ENCODE assay signal across 22 cellular contexts in genomic region chr5:172637740-172638139, GRCh38. TPM values are rescaled to one million over a fixed set of nuclear protein-coding genes. Genes with fewer than 3 reads are reported as not detected.
A peak's percentile ranks its signal among the peaks of the same experiment; 100 is the strongest.
DNase-seq lines count a peak whose midpoint lies in the region; ATAC-seq and TF ChIP-seq lines count a peak whose summit lies in the region.
"Had no signal": no experiment of that assay in that cellular context is flagged by ENCODE, and none has a peak within 500 bp of the region (broad histone marks: within the 10 kb centered on the region; RNA-seq: fewer than 3 reads in every experiment).

No MANE protein-coding gene starts in this region.

- no peak overlapping the region for H3K9ac ChIP-seq in neural progenitor cell
- H3K9ac ChIP-seq: GM23248 had no signal

- no peak overlapping the region for H3K27ac Mint-ChIP-seq in MCF 10A (ENCODE audit: low read depth, unreplicated experiment)
- peak overlapping the region; percentile 72 for H3K27ac Mint-ChIP-seq in neural progenitor cell
- no peak overlapping the region for H3K27ac Mint-ChIP-seq in stimulated activated effector memory CD8-positive, alpha-beta T cell treated with anti-CD3 and anti-CD28 coated beads, Interleukin-12 subunit alpha, Interleukin-12 subunit beta, amount 100 ng/mL, for 72 hours
- H3K27ac Mint-ChIP-seq in naive thymus-derived CD4-positive, alpha-beta T cell: no peak overlapping the region
- H3K27ac Mint-ChIP-seq: activated CD8-positive, alpha-beta T cell treated with anti-CD3 and anti-CD28 coated beads for 36 hours; activated naive CD4-positive, alpha-beta T cell treated with anti-CD3 and anti-CD28 coated beads, Interleukin-2, amount 50 U/mL, for 72 hours; activated T-helper 2 cell treated with anti-CD3 and anti-CD28 coated beads, Interferon-gamma antibody, Interleukin-2, Interleukin-4, amounts not matched to agents 10 μg/mL and 5 μg/mL and 100 μg/mL, durations not matched to agents 14 hours and 24 hours and 36 hours; CD8-positive, alpha-beta T cell; memory B cell; T-helper 17 cell had no signal

- peaks cover 11% of the 10 kb centered on the region for H3F3A ChIP-seq in neural progenitor cell (ENCODE audit: low read depth)

- H3K4me3 ChIP-seq in breast epithelium (no peak overlapping the region), esophagus squamous epithelium (no peak overlapping the region), neural progenitor cell (no peak overlapping the region)
- H3K4me3 ChIP-seq in naive thymus-derived CD4-positive, alpha-beta T cell (ENCODE audit: low read length): no peak overlapping the region
- H3K4me3 ChIP-seq: GM23248 had no signal

- H3K27me3 ChIP-seq in breast epithelium: no peaks in the 10 kb centered on the region
- peaks cover 0 to 13% (median 0%) of the 10 kb centered on the region in 4 donors for H3K27me3 ChIP-seq in esophagus squamous epithelium
- peaks cover 33% of the 10 kb centered on the region for H3K27me3 ChIP-seq in neural progenitor cell
- H3K27me3 ChIP-seq in naive thymus-derived CD4-positive, alpha-beta T cell (ENCODE audit: control insufficient read depth in 2 of 2, insufficient read depth in 2 of 2, low read length in 2 of 2): no peaks in the 10 kb centered on the region

- H2AFZ ChIP-seq in neural progenitor cell (replicated peaks): no peak overlapping the region
- H2AFZ ChIP-seq: GM23248 had no signal

- no peaks in the 10 kb centered on the region for H3K79me2 ChIP-seq in neural progenitor cell (ENCODE audit: low read depth)

- BruUV-seq in MCF 10A (replicated peaks; lab: Mats Ljungman, UMichigan): TSS peak; percentile 32

- H3K4me3 Mint-ChIP-seq in MCF 10A (ENCODE audit: unreplicated experiment): no peak overlapping the region
- no peak overlapping the region for H3K4me3 Mint-ChIP-seq in neural progenitor cell
- no peak overlapping the region for H3K4me3 Mint-ChIP-seq in stimulated activated effector memory CD8-positive, alpha-beta T cell treated with anti-CD3 and anti-CD28 coated beads, Interleukin-12 subunit alpha, Interleukin-12 subunit beta, amount 100 ng/mL, for 72 hours
- H3K4me3 Mint-ChIP-seq in naive thymus-derived CD4-positive, alpha-beta T cell: no peak overlapping the region
- H3K4me3 Mint-ChIP-seq: activated CD8-positive, alpha-beta T cell treated with anti-CD3 and anti-CD28 coated beads for 36 hours; CD8-positive, alpha-beta T cell; memory B cell; naive B cell; T-helper 17 cell had no signal

- H3K9me3 Mint-ChIP-seq in MCF 10A (ENCODE audit: unreplicated experiment) (no peaks in the 10 kb centered on the region), neural progenitor cell (no peaks in the 10 kb centered on the region)
- no peaks in the 10 kb centered on the region for H3K9me3 Mint-ChIP-seq in stimulated activated effector memory CD8-positive, alpha-beta T cell treated with anti-CD3 and anti-CD28 coated beads, Interleukin-12 subunit alpha, Interleukin-12 subunit beta, amount 100 ng/mL, for 72 hours
- no peaks in the 10 kb centered on the region for H3K9me3 Mint-ChIP-seq in naive thymus-derived CD4-positive, alpha-beta T cell
- H3K9me3 Mint-ChIP-seq: activated CD8-positive, alpha-beta T cell treated with anti-CD3 and anti-CD28 coated beads for 36 hours; activated naive CD4-positive, alpha-beta T cell treated with anti-CD3 and anti-CD28 coated beads, Interleukin-2, amount 50 U/mL, for 72 hours; activated T-helper 2 cell treated with anti-CD3 and anti-CD28 coated beads, Interferon-gamma antibody, Interleukin-2, Interleukin-4, amounts not matched to agents 10 μg/mL and 5 μg/mL and 100 μg/mL, durations not matched to agents 14 hours and 24 hours and 36 hours; CD8-positive, alpha-beta T cell; memory B cell had no signal

- CTCF ChIA-PET in MCF 10A (lab: Yijun Ruan, JAX): interaction anchor here (0.6 to 2.9 kb wide), 14 partner anchors 15 to 1050 kb away, joined by 3 to 16 read pairs (median 4); no protein-coding TSS in a partner anchor
- CTCF ChIA-PET in naive thymus-derived CD4-positive, alpha-beta T cell (lab: Charles Lee): no interaction called here

- peaks cover 0 to 5% of the 10 kb centered on the region in 2 donors for H3K4me1 ChIP-seq in breast epithelium
- peaks cover 6 to 55% (median 25%) of the 10 kb centered on the region in 3 donors for H3K4me1 ChIP-seq in esophagus squamous epithelium
- peaks cover 4% of the 10 kb centered on the region for H3K4me1 ChIP-seq in neural progenitor cell
- H3K4me1 ChIP-seq in naive thymus-derived CD4-positive, alpha-beta T cell (ENCODE audit: control insufficient read depth in 2 of 2, insufficient read depth in 2 of 2, low read length in 2 of 2): no peaks in the 10 kb centered on the region

- POLR2A ChIA-PET in MCF 10A (lab: Yijun Ruan, JAX): interaction anchor here (0.6 to 2.5 kb wide), 13 partner anchors 22 to 188 kb away, joined by 3 to 12 read pairs (median 4); no protein-coding TSS in a partner anchor
- POLR2A ChIA-PET in naive thymus-derived CD4-positive, alpha-beta T cell (lab: Charles Lee): no interaction called here

- TF ChIP-seq CTCF in MCF 10A (IDR thresholded peaks at IDR 0.05; ENCODE audit: unreplicated experiment) (no peak), breast epithelium (IDR thresholded peaks at IDR 0.05) (no peak), esophagus squamous epithelium (IDR thresholded peaks at IDR 0.05) (no peak), neural progenitor cell (IDR thresholded peaks at IDR 0.05) (no peak)

- no peak overlapping the region for H3K27ac ChIP-seq in breast epithelium
- H3K27ac ChIP-seq in esophagus squamous epithelium: peak overlapping the region in 3 of 4 donors; percentile 20 to 70 (median 66)
- H3K27ac ChIP-seq in neural progenitor cell: no peak overlapping the region
- H3K27ac ChIP-seq in naive thymus-derived CD4-positive, alpha-beta T cell (ENCODE audit: low read depth, low read length): no peak overlapping the region
- H3K27ac ChIP-seq: GM23248 had no signal

- H3K9me3 ChIP-seq in breast epithelium: no peaks in the 10 kb centered on the region
- no peaks in the 10 kb centered on the region for H3K9me3 ChIP-seq in esophagus squamous epithelium
- no peaks in the 10 kb centered on the region for H3K9me3 ChIP-seq in neural progenitor cell (ENCODE audit: low read depth)
- no peaks in the 10 kb centered on the region for H3K9me3 ChIP-seq in naive thymus-derived CD4-positive, alpha-beta T cell (ENCODE audit: control insufficient read depth in 2 of 3, low read length in 3 of 3)

- TF ChIP-seq POLR2A in breast epithelium (IDR thresholded peaks at IDR 0.05) (no peak), esophagus squamous epithelium (IDR thresholded peaks at IDR 0.05) (no peak)

- H3K36me3 ChIP-seq in breast epithelium: no peaks in the 10 kb centered on the region
- H3K36me3 ChIP-seq in esophagus squamous epithelium: no peaks in the 10 kb centered on the region
- no peaks in the 10 kb centered on the region for H3K36me3 ChIP-seq in neural progenitor cell
- no peaks in the 10 kb centered on the region for H3K36me3 ChIP-seq in naive thymus-derived CD4-positive, alpha-beta T cell (ENCODE audit: control insufficient read depth in 2 of 3, insufficient read depth in 3 of 3, low read length in 3 of 3)

- intact Hi-C loops in MCF 10A (cut with micrococcal nuclease): loop anchor here (1.0 kb wide), 1 partner anchor 158 kb away; no protein-coding TSS in a partner anchor
- intact Hi-C loops in breast epithelium (cut with DNase I; ENCODE audit: low total_unique reads): no loop called here
- intact Hi-C loops in esophagus squamous epithelium (cut with DNase I): no loop called here
- intact Hi-C loops in naive thymus-derived CD4-positive, alpha-beta T cell (cut with micrococcal nuclease): no loop called here

- DNase-seq in MCF 10A (ENCODE audit: unreplicated experiment) (no peak), breast epithelium (ENCODE audit: low spot score in 2 of 2) (no peak), esophagus squamous epithelium (lab: John Stamatoyannopoulos, UW) (no peak), neural progenitor cell (ENCODE audit: low spot score) (no peak), mucosa of gallbladder (ENCODE audit: low spot score) (no peak)
- no peak for DNase-seq in stimulated activated effector memory CD8-positive, alpha-beta T cell treated with anti-CD3 and anti-CD28 coated beads, Interleukin-12 subunit alpha, Interleukin-12 subunit beta, amount 100 ng/mL, for 72 hours (ENCODE audit: low spot score in 2 of 2)
- no peak for DNase-seq in naive thymus-derived CD4-positive, alpha-beta T cell
- DNase-seq: activated CD8-positive, alpha-beta T cell treated with anti-CD3 and anti-CD28 coated beads for 36 hours; CD8-positive, alpha-beta T cell; effector CD8-positive, alpha-beta T cell; GM23248; hippocampal formation; Kasumi-1; naive B cell; NCI-H748 treated with DMSO at 0.1 percent for 48 hours; retina; stimulated activated naive CD4-positive, alpha-beta T cell; T-helper 17 cell had no signal

- H3K4me2 ChIP-seq in neural progenitor cell: no peak overlapping the region

- H3K4me1 Mint-ChIP-seq in MCF 10A (ENCODE audit: insufficient read depth, unreplicated experiment) (peaks cover 35% of the 10 kb centered on the region), neural progenitor cell (peaks cover 14% of the 10 kb centered on the region)
- peaks cover 6% of the 10 kb centered on the region for H3K4me1 Mint-ChIP-seq in stimulated activated effector memory CD8-positive, alpha-beta T cell treated with anti-CD3 and anti-CD28 coated beads, Interleukin-12 subunit alpha, Interleukin-12 subunit beta, amount 100 ng/mL, for 72 hours
- peaks cover 5 to 10% (median 6%) of the 10 kb centered on the region in 7 donors for H3K4me1 Mint-ChIP-seq in naive thymus-derived CD4-positive, alpha-beta T cell

- H4K20me1 ChIP-seq in neural progenitor cell (ENCODE audit: low read depth): peaks cover 10% of the 10 kb centered on the region

- ATAC-seq in stimulated activated effector memory CD8-positive, alpha-beta T cell treated with anti-CD3 and anti-CD28 coated beads, Interleukin-12 subunit alpha, Interleukin-12 subunit beta, amount 100 ng/mL, for 72 hours: no peak
- ATAC-seq in naive thymus-derived CD4-positive, alpha-beta T cell: no peak
- ATAC-seq: activated CD4-positive, CD25-positive, alpha-beta regulatory T cell treated with anti-CD3 and anti-CD28 coated beads, Interleukin-2, amount 50 U/mL, for 24 hours; activated CD8-positive, alpha-beta T cell treated with anti-CD3 and anti-CD28 coated beads for 36 hours; activated naive CD4-positive, alpha-beta T cell treated with anti-CD3 and anti-CD28 coated beads, Interleukin-2, amount 50 U/mL, for 72 hours; CD8-positive, alpha-beta T cell; T-helper 17 cell had no signal

- H3K36me3 Mint-ChIP-seq in MCF 10A (ENCODE audit: insufficient read depth, unreplicated experiment) (no peaks in the 10 kb centered on the region), neural progenitor cell (no peaks in the 10 kb centered on the region)
- H3K36me3 Mint-ChIP-seq in stimulated activated effector memory CD8-positive, alpha-beta T cell treated with anti-CD3 and anti-CD28 coated beads, Interleukin-12 subunit alpha, Interleukin-12 subunit beta, amount 100 ng/mL, for 72 hours: no peaks in the 10 kb centered on the region
- peaks cover 0 to 3% (median 0%) of the 10 kb centered on the region in 5 donors for H3K36me3 Mint-ChIP-seq in naive thymus-derived CD4-positive, alpha-beta T cell
- H3K36me3 Mint-ChIP-seq: activated naive CD4-positive, alpha-beta T cell treated with anti-CD3 and anti-CD28 coated beads, Interleukin-2, amount 50 U/mL, for 72 hours; CD8-positive, alpha-beta T cell; memory B cell; naive B cell had no signal

- H3K27me3 Mint-ChIP-seq in MCF 10A (ENCODE audit: insufficient read depth, unreplicated experiment): no peaks in the 10 kb centered on the region
- peaks cover 13% of the 10 kb centered on the region for H3K27me3 Mint-ChIP-seq in neural progenitor cell (ENCODE audit: insufficient read depth, low read depth)
- H3K27me3 Mint-ChIP-seq in naive thymus-derived CD4-positive, alpha-beta T cell: peaks cover 31 to 50% (median 34%) of the 10 kb centered on the region in 5 donors

- WGBS in esophagus squamous epithelium, 2 donors: 68 to 83% methylated on average over 1 to 2 of the region's 2 CpGs

RNA-seq across cellular contexts. Expression of gene NEURL1B, which starts 3.3 kb away (rescaled TPM):
- total RNA-seq in MCF 10A (2022) (4.8 and 7.6 TPM in 2 replicates), breast epithelium (10 to 100 TPM in 1 of 3 donors, 1 to 10 TPM in 2; 6.3 to 17.0 (median 9.9) TPM), esophagus squamous epithelium (10 to 100 TPM; 11.9 to 18.8 (median 15.6) TPM), neural progenitor cell (ENCODE audit: low replicate concordance) (12.1 and 20.2 TPM in 2 replicates), mucosa of gallbladder (27.9 TPM)
- 1 to 10 TPM in 1 of 5 experiments, under 1 TPM in 4; 0.05 to 3.4 (median 0.34) TPM for total RNA-seq in naive thymus-derived CD4-positive, alpha-beta T cell
- under 1 TPM in 1 of 2 donors, not detected in 1; 0.11 TPM for polyA plus RNA-seq in naive thymus-derived CD4-positive, alpha-beta T cell

Comparison
In these comparisons a context has a peak if more than half of its experiments do, and no peak if none do; other contexts are left out.
1. H3K27ac ChIP-seq: peak in esophagus squamous epithelium (3 of 4); none in breast epithelium (0 of 2), neural progenitor cell (single experiment) and naive thymus-derived CD4-positive, alpha-beta T cell (single experiment).